Comparison of ENCODE assay signal across 19 cellular contexts in the genomic region with DNA sequence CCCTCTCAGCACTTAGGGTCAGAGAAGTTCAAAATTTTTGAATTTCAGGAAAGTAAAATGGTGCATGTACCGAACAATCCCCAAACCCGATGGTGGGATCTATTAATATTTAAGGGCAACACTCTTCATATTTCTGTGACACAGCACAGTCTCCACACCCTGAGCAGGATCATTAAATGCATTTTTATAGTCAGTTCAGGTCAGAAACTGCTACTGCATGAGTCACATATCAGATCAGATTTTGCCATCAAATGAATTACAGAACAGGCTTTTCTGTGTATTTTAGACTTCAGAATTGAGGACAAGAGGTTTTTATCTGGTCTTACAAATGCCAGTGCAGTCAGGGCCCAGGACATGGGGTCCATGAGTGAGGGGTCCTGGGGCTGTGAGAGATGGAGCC.
"Had no signal": no experiment of that assay in that cellular context is flagged by ENCODE, and none has a peak within 500 bp of the region (broad histone marks: within the 10 kb centered on the region; RNA-seq: fewer than 3 reads in every experiment).

No MANE protein-coding gene starts in this region.

- H3K9me3 ChIP-seq: neutrophil, psoas muscle, stomach, thoracic aorta, transverse colon had no signal

- H3K27ac Mint-ChIP-seq: dendritic cell treated with granulocyte-macrophage colony-stimulating factor and Interleukin-4, amounts not matched to agents 40 ng/mL and 50 ng/mL, for 4 days; effector memory CD8-positive, alpha-beta T cell had no signal

- H3K79me2 ChIP-seq: hepatocyte had no signal

- H3K4me3 Mint-ChIP-seq: dendritic cell treated with granulocyte-macrophage colony-stimulating factor and Interleukin-4, amounts not matched to agents 40 ng/mL and 50 ng/mL, for 4 days; effector memory CD8-positive, alpha-beta T cell; naive thymus-derived CD8-positive, alpha-beta T cell had no signal

- H3K36me3 Mint-ChIP-seq: naive thymus-derived CD8-positive, alpha-beta T cell had no signal

- H3K4me2 ChIP-seq: hepatocyte had no signal

- H3K4me1 Mint-ChIP-seq: naive thymus-derived CD8-positive, alpha-beta T cell had no signal

- DNase-seq: effector memory CD8-positive, alpha-beta T cell; foreskin melanocyte; head of caudate nucleus; mammary epithelial cell; naive thymus-derived CD8-positive, alpha-beta T cell; psoas muscle; stimulated activated CD4-positive, alpha-beta T cell treated with anti-CD3 and anti-CD28 coated beads, Interleukin-12 subunit alpha, Interleukin-12 subunit beta, amount 100 ng/mL, for 4 hours; stimulated activated naive CD4-positive, alpha-beta T cell; stomach; substantia nigra; transverse colon had no signal

- H3K9me3 Mint-ChIP-seq: dendritic cell treated with granulocyte-macrophage colony-stimulating factor and Interleukin-4, amounts not matched to agents 40 ng/mL and 50 ng/mL, for 4 days; effector memory CD8-positive, alpha-beta T cell had no signal

- H3K27me3 ChIP-seq: hepatocyte had no signal

- H3K4me1 ChIP-seq: psoas muscle had no signal

- H3K27ac ChIP-seq: epithelial cell of prostate, hepatocyte, neutrophil, psoas muscle, skin epidermis, stomach, thoracic aorta, transverse colon had no signal

- ATAC-seq: effector memory CD8-positive, alpha-beta T cell; left lobe of liver; naive thymus-derived CD8-positive, alpha-beta T cell; psoas muscle; sciatic nerve had no signal

- H3K36me3 ChIP-seq: neutrophil, stomach, thoracic aorta, transverse colon had no signal

- H3K4me3 ChIP-seq: hepatocyte, psoas muscle, skin epidermis, stomach, thoracic aorta, transverse colon had no signal

- H2AFZ ChIP-seq: hepatocyte had no signal
